ENCODE assay signal across 10 cellular contexts in the genomic region with DNA sequence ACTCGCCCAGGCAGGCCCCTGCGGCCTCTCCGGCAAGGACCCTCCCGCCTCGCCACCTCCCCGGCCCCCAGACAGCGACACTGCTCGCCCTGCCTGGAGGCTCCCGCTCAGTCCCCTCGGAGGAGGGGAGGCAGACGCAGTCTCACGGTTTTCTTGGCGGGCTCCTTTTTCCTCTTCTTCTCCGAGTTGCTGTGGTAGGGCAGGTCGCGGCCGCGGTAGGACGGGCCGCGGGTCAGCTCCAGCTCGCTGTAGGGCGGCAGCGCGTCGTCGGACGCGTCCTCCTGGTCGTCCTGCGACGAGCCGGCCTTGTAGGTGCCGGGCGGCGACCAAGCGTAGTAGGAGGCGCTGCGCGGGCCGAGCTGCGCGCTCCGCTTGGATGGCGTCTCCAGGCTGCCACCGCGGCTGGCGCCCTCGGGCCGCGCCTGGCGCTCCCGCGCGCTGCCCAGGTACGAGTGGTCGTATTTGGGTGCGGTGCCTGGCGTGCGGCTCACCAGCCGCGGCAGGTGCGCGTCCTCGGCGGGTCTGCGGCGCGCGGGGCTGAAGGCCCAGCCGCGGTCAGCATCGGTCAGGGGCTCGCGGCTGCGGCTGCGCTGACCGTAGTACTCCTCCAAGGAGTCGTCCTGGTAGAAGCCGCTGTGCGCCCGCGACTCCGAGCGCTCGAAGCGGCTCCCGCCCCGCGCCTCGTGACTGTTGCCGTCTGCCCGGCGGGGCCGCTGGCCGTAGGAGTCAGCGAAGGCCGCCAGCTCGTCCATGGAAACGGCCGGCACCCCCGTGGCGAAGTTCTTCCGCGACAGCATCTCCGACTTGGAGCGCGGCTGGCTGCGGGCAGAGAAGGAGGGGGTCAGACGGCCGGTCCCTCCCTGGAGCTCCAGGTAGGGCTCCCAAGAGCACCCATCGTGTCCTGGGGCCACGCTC. TPM values are rescaled to one million over a fixed set of nuclear protein-coding genes. Genes with fewer than 3 reads are reported as not detected.
A peak's percentile ranks its signal among the peaks of the same experiment; 100 is the strongest.
DNase-seq lines count a peak whose midpoint lies in the region; ATAC-seq and TF ChIP-seq lines count a peak whose summit lies in the region.
"Had no signal": no experiment of that assay in that cellular context is flagged by ENCODE, and none has a peak within 500 bp of the region (broad histone marks: within the 10 kb centered on the region; RNA-seq: fewer than 3 reads in every experiment).

No MANE protein-coding gene starts in this region.

- H3K4me3 Mint-ChIP-seq in osteocyte (ENCODE audit: unreplicated experiment) = peak overlapping the region; percentile 64

- peak; percentile 34 for DNase-seq in D341Med (ENCODE audit: low spot score)
- DNase-seq in NCI-H748 treated with DMSO at 0.1 percent for 48 hours (lab: John Stamatoyannopoulos, UW) = peak; percentile 3
- peak; percentile 59 for DNase-seq in germinal center (ENCODE audit: low spot score)
- DNase-seq in osteocyte (ENCODE audit: extremely low spot score, unreplicated experiment) = no peak
- no peak for DNase-seq in activated CD4-positive, CD25-positive, alpha-beta regulatory T cell treated with anti-CD3 and anti-CD28 coated beads, Interleukin-2, amount 50 U/mL, for 72 hours
- no peak for DNase-seq in inferior parietal cortex (ENCODE audit: extremely low spot score)
- DNase-seq: GF-D8 had no signal

- ATAC-seq in HG02852 (IDR thresholded peaks at IDR 0.05; ENCODE audit: unreplicated experiment) = no peak
- ATAC-seq in HG03460 (IDR thresholded peaks at IDR 0.05; ENCODE audit: unreplicated experiment) = no peak

- H3K27me3 Mint-ChIP-seq in osteocyte (ENCODE audit: unreplicated experiment) = peaks cover 49% of the 10 kb centered on the region

- no peaks in the 10 kb centered on the region for H3K9me3 Mint-ChIP-seq in osteocyte (ENCODE audit: unreplicated experiment)

- H3K36me3 Mint-ChIP-seq in osteocyte (ENCODE audit: unreplicated experiment) = no peaks in the 10 kb centered on the region

- peaks cover 11% of the 10 kb centered on the region for H3K4me1 Mint-ChIP-seq in osteocyte (ENCODE audit: unreplicated experiment)

- no peak overlapping the region for H3K27ac Mint-ChIP-seq in osteocyte (ENCODE audit: unreplicated experiment)

- no peak for TF ChIP-seq CTCF in osteocyte (IDR thresholded peaks at IDR 0.05)

RNA-seq across cellular contexts. Expression of gene TADA1, which starts 44.8 kb away (rescaled TPM):
- total RNA-seq in osteocyte = 9.8 and 10.7 TPM in 2 replicates

RNA-seq across cellular contexts. Expression of gene ILDR2, which starts 54.5 kb away (rescaled TPM):
- total RNA-seq in osteocyte = 0.16 TPM in 1 of 2 replicates, not detected in the other
- total RNA-seq: glomerular endothelial cell had no signal

Comparison
In these comparisons a context has a peak if more than half of its experiments do, and no peak if none do; other contexts are left out.
1. DNase-seq: peak in D341Med (single experiment), NCI-H748 treated with DMSO at 0.1 percent for 48 hours (single experiment) and germinal center (single experiment); none in osteocyte (single experiment), activated CD4-positive, CD25-positive, alpha-beta regulatory T cell treated with anti-CD3 and anti-CD28 coated beads, Interleukin-2, amount 50 U/mL, for 72 hours (single experiment) and inferior parietal cortex (single experiment).